ENCODE assay signal across 2 cellular contexts in the genomic region with DNA sequence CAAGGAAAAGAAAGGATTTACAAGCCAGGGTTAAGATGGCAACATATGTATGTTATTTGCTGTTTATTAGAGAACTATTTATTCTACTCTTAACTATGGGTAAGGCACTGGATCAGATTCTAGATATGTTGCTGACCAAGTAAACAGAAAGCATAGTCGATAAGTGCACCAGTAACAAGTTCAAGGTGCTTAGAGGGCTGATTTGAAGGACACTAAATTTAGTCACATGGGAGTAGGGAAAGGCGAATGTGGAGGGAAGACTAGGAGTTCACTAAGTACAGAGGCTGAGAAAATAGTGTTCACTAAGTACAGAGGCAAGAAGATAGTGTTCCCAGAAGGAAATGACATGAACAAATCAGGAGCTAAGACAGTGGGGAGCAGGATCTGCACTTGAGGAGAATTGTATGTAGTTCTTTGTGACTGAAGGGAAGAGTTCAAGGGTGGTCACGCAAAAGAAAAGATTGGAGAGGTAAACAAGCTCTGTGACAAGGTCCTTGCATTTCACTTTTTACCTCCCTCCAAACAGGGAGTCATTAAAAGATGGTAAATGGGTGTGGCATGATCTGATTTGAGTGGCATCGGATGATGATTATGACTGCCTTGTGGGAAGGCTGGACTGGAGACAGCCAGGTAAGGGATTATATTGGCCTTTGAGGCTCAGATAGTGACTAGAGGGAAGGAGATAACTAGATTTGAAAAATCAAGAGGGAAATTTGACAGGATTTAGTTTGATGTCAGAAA.
TF ChIP-seq lines count a peak whose summit lies in the region.

No MANE protein-coding gene starts in this region.

TF ChIP-seq in PFSK-1, 5 proteins besides CTCF, POLR2A, EP300 and RAD21:
- TF ChIP-seq POLR2AphosphoS5 (IDR thresholded peaks at IDR 0.05; ENCODE audit: low read depth, low read length) (peak; percentile 67), TAF1 (IDR thresholded peaks at IDR 0.05; ENCODE audit: borderline replicate concordance, insufficient read depth, low read length) (no peak)

TF ChIP-seq in H1, 55 proteins besides CTCF, POLR2A, EP300 and RAD21:
- TF ChIP-seq BCL11A (IDR thresholded peaks at IDR 0.05; ENCODE audit: low read depth in 2 of 2, low read length in 2 of 2) (no peak), POLR2AphosphoS5 (IDR thresholded peaks at IDR 0.05; ENCODE audit: low read depth, low read length) (peak; percentile 6; the same call in 1 of the 2 replicates)
